ENCODE assay signal across 17 cellular contexts in genomic region chr3:122984650-122985049, GRCh38. TPM values are rescaled to one million over a fixed set of nuclear protein-coding genes. Genes with fewer than 3 reads are reported as not detected.
A peak's percentile ranks its signal among the peaks of the same experiment; 100 is the strongest.
DNase-seq lines count a peak whose midpoint lies in the region; ATAC-seq and TF ChIP-seq lines count a peak whose summit lies in the region.
"Had no signal": no experiment of that assay in that cellular context is flagged by ENCODE, and none has a peak within 500 bp of the region (broad histone marks: within the 10 kb centered on the region; RNA-seq: fewer than 3 reads in every experiment).

No MANE protein-coding gene starts in this region.

- H2AK5ac ChIP-seq in mesendoderm (ENCODE audit: low read length) = no peak overlapping the region

- H4K20me1 ChIP-seq in GM23338 (replicated peaks; ENCODE audit: insufficient read depth) = no peaks in the 10 kb centered on the region

- no peak overlapping the region for H3K4ac ChIP-seq in mesendoderm (ENCODE audit: low read depth, low read length)

- H3K27ac Mint-ChIP-seq in GM23338 = no peak overlapping the region
- no peak overlapping the region for H3K27ac Mint-ChIP-seq in activated B cell treated with CpG ODN at 0.5 μM for 24 hours
- H3K27ac Mint-ChIP-seq in naive thymus-derived CD4-positive, alpha-beta T cell = no peak overlapping the region
- H3K27ac Mint-ChIP-seq: CD4-positive, alpha-beta T cell had no signal

- DNase-seq in GM23338 (ENCODE audit: low spot score) = no peak
- no peak for DNase-seq in activated B cell treated with CpG ODN at 0.5 μM for 24 hours
- no peak for DNase-seq in mesendoderm
- no peak for DNase-seq in naive thymus-derived CD4-positive, alpha-beta T cell
- DNase-seq in SW 1271 (lab: John Stamatoyannopoulos, UW) = no peak
- no peak for DNase-seq in DMS153 treated with DMSO at 0.1 percent for 48 hours (lab: John Stamatoyannopoulos, UW; ENCODE audit: unreplicated experiment)
- DNase-seq: C1 segment of cervical spinal cord; Calu3; CD4-positive, alpha-beta T cell; DMS 273 treated with DMSO at 0.1 percent for 48 hours; DMS79 treated with DMSO at 0.1 percent for 48 hours; EL had no signal

- H3K4me3 ChIP-seq in GM23338 (no peak overlapping the region), mesendoderm (ENCODE audit: low read length) (no peak overlapping the region)
- H3K4me3 ChIP-seq in naive thymus-derived CD4-positive, alpha-beta T cell (ENCODE audit: low read length) = no peak overlapping the region
- H3K4me3 ChIP-seq: A549, K562 had no signal

- peak overlapping the region; percentile 0; the same call in 1 of the 2 replicates for H3K27ac ChIP-seq in GM23338 (ENCODE audit: low read depth)
- H3K27ac ChIP-seq in mesendoderm (ENCODE audit: low read depth, low read length) = no peak overlapping the region
- no peak overlapping the region for H3K27ac ChIP-seq in naive thymus-derived CD4-positive, alpha-beta T cell (ENCODE audit: low read depth, low read length)
- H3K27ac ChIP-seq: A549 had no signal

- no peaks in the 10 kb centered on the region; the same call in 2 of the 3 replicates for H3K36me3 Mint-ChIP-seq in GM23338 (ENCODE audit: low read depth)
- H3K36me3 Mint-ChIP-seq in activated B cell treated with CpG ODN at 0.5 μM for 24 hours (ENCODE audit: low read depth) = no peaks in the 10 kb centered on the region
- H3K36me3 Mint-ChIP-seq in naive thymus-derived CD4-positive, alpha-beta T cell = no peaks in the 10 kb centered on the region

- no peaks in the 10 kb centered on the region for H3K79me1 ChIP-seq in mesendoderm (ENCODE audit: low read length)

- H3K9me3 Mint-ChIP-seq in GM23338 = no peaks in the 10 kb centered on the region
- H3K9me3 Mint-ChIP-seq in activated B cell treated with CpG ODN at 0.5 μM for 24 hours = no peaks in the 10 kb centered on the region
- H3K9me3 Mint-ChIP-seq in naive thymus-derived CD4-positive, alpha-beta T cell = no peaks in the 10 kb centered on the region
- H3K9me3 Mint-ChIP-seq: CD4-positive, alpha-beta T cell had no signal

- H3K36me3 ChIP-seq in GM23338 (ENCODE audit: insufficient read depth) = no peaks in the 10 kb centered on the region
- no peaks in the 10 kb centered on the region for H3K36me3 ChIP-seq in mesendoderm (ENCODE audit: control insufficient read depth, insufficient read depth, low read length)
- H3K36me3 ChIP-seq in naive thymus-derived CD4-positive, alpha-beta T cell (ENCODE audit: control insufficient read depth in 2 of 3, insufficient read depth in 3 of 3, low read length in 3 of 3) = no peaks in the 10 kb centered on the region

- peaks cover 13% of the 10 kb centered on the region for H3F3A ChIP-seq in GM23338 (replicated peaks; ENCODE audit: low read depth)

- H3K4me3 Mint-ChIP-seq in GM23338 (no peak overlapping the region), activated B cell treated with CpG ODN at 0.5 μM for 24 hours (peak overlapping the region; percentile 56)
- no peak overlapping the region for H3K4me3 Mint-ChIP-seq in naive thymus-derived CD4-positive, alpha-beta T cell
- H3K4me3 Mint-ChIP-seq: CD4-positive, alpha-beta T cell had no signal

- H2BK5ac ChIP-seq in mesendoderm (ENCODE audit: low read length) = no peak overlapping the region

- peaks cover 75% of the 10 kb centered on the region for H3K4me1 ChIP-seq in GM23338 (ENCODE audit: insufficient read depth)
- H3K4me1 ChIP-seq in mesendoderm (ENCODE audit: control insufficient read depth, low read depth, low read length) = peaks cover 25% of the 10 kb centered on the region
- no peaks in the 10 kb centered on the region for H3K4me1 ChIP-seq in naive thymus-derived CD4-positive, alpha-beta T cell (ENCODE audit: control insufficient read depth in 2 of 2, insufficient read depth in 2 of 2, low read length in 2 of 2)
- H3K4me1 ChIP-seq: A549 had no signal

- H3K9me2 ChIP-seq in GM23338 (ENCODE audit: insufficient read depth) = no peaks in the 10 kb centered on the region

- H3K27me3 ChIP-seq in GM23338 (ENCODE audit: insufficient read depth) = no peaks in the 10 kb centered on the region
- H3K27me3 ChIP-seq in mesendoderm (ENCODE audit: insufficient read depth, low read length, poor library complexity) = no peaks in the 10 kb centered on the region
- no peaks in the 10 kb centered on the region for H3K27me3 ChIP-seq in naive thymus-derived CD4-positive, alpha-beta T cell (ENCODE audit: control insufficient read depth in 2 of 2, insufficient read depth in 2 of 2, low read length in 2 of 2)

- no peak overlapping the region for H3K23ac ChIP-seq in mesendoderm (ENCODE audit: low read length)

- H3K4me2 ChIP-seq in GM23338 (peak overlapping the region; percentile 63; the same call in 1 of the 2 replicates), mesendoderm (ENCODE audit: low read length) (no peak overlapping the region)
- H3K4me2 ChIP-seq: A549 had no signal

- no peaks in the 10 kb centered on the region for H3K9me3 ChIP-seq in naive thymus-derived CD4-positive, alpha-beta T cell (ENCODE audit: control insufficient read depth in 2 of 3, low read length in 3 of 3)
- H3K9me3 ChIP-seq: A549 had no signal

- peak overlapping the region; percentile 31 for H3K56ac ChIP-seq in mesendoderm (ENCODE audit: low read length)

- no peak overlapping the region for H3K18ac ChIP-seq in mesendoderm (ENCODE audit: low read length)

- no peak overlapping the region for H4K5ac ChIP-seq in mesendoderm (ENCODE audit: low read length)

- TF ChIP-seq CTCF in GM23338 (conservative IDR thresholded peaks at IDR 0.05; ENCODE audit: low read depth in 2 of 2) (no peak), activated B cell treated with CpG ODN at 0.5 μM for 24 hours (IDR thresholded peaks at IDR 0.05) (no peak)

- ATAC-seq in GM23338 = no peak
- peak; percentile 61 for ATAC-seq in activated B cell treated with CpG ODN at 0.5 μM for 24 hours (ENCODE audit: low read depth)
- no peak for ATAC-seq in naive thymus-derived CD4-positive, alpha-beta T cell
- ATAC-seq in GM21360 (IDR thresholded peaks at IDR 0.05; ENCODE audit: unreplicated experiment) = no peak
- ATAC-seq: A549, HCT116 had no signal

- no peak overlapping the region for H3K9ac ChIP-seq in mesendoderm (ENCODE audit: low read length)

- no peak overlapping the region for H2BK120ac ChIP-seq in mesendoderm (ENCODE audit: low read depth, low read length)

- intact Hi-C loops in activated B cell treated with CpG ODN at 0.5 μM for 24 hours (cut with micrococcal nuclease) = no loop called here
- intact Hi-C loops in naive thymus-derived CD4-positive, alpha-beta T cell (cut with micrococcal nuclease) = no loop called here

- H4K8ac ChIP-seq in mesendoderm (ENCODE audit: low read depth, low read length) = no peak overlapping the region

- H2AFZ ChIP-seq in GM23338 = no peak overlapping the region

- H3K27me3 Mint-ChIP-seq in GM23338 (ENCODE audit: insufficient read depth, low read depth, poor library complexity) = peaks cover 20% of the 10 kb centered on the region
- peaks cover 16% of the 10 kb centered on the region for H3K27me3 Mint-ChIP-seq in activated B cell treated with CpG ODN at 0.5 μM for 24 hours
- H3K27me3 Mint-ChIP-seq in naive thymus-derived CD4-positive, alpha-beta T cell = peaks cover 11 to 41% (median 28%) of the 10 kb centered on the region in 5 donors

- POLR2A ChIA-PET in activated B cell treated with CpG ODN at 0.5 μM for 24 hours (lab: Charles Lee) = interaction anchor here (1.1 to 1.2 kb wide), 2 partner anchors 9 to 38 kb away, joined by 3 read pairs; no protein-coding TSS in a partner anchor
- POLR2A ChIA-PET in naive thymus-derived CD4-positive, alpha-beta T cell (lab: Charles Lee) = no interaction called here

- no CpG with 5 or more reads among the region's 3 CpGs for WGBS in mesendoderm (ENCODE audit: extremely low coverage, insufficient coverage, low lambda C conversion rate)

- CTCF ChIA-PET in activated B cell treated with CpG ODN at 0.5 μM for 24 hours (lab: Charles Lee) = no interaction called here
- CTCF ChIA-PET in naive thymus-derived CD4-positive, alpha-beta T cell (lab: Charles Lee) = no interaction called here

- H2BK15ac ChIP-seq in mesendoderm (replicated peaks; ENCODE audit: low read depth) = no peak overlapping the region

- no peaks in the 10 kb centered on the region for H3K79me2 ChIP-seq in GM23338 (replicated peaks; ENCODE audit: insufficient read depth)
- H3K79me2 ChIP-seq in mesendoderm (ENCODE audit: control insufficient read depth, insufficient read depth, low read length) = no peaks in the 10 kb centered on the region

- peaks cover 79% of the 10 kb centered on the region for H3K4me1 Mint-ChIP-seq in GM23338
- H3K4me1 Mint-ChIP-seq in activated B cell treated with CpG ODN at 0.5 μM for 24 hours = peaks cover 33% of the 10 kb centered on the region
- H3K4me1 Mint-ChIP-seq in naive thymus-derived CD4-positive, alpha-beta T cell = no peaks in the 10 kb centered on the region

TF ChIP-seq in GM23338, 12 proteins besides CTCF, POLR2A, EP300 and RAD21 (continues in another document):
- TF ChIP-seq ZNF331 (CRISPR knock-in tag; IDR thresholded peaks at IDR 0.05; ENCODE audit: low read depth) = no peak

RNA-seq across cellular contexts. Expression of gene SEMA5B, which starts 42.9 kb away (rescaled TPM):
- 25.4 and 26.8 TPM in 2 replicates for total RNA-seq in GM23338 (2014; rRNA removed; shearing (Covaris generic))
- 8.0 and 11.0 TPM in 2 replicates for polyA plus RNA-seq in GM23338 (2016; fragmentation: Nextera tagmentation; extraction: Ambion mirVana)
- 1.0 and 1.6 TPM in 2 replicates for total RNA-seq in activated B cell treated with CpG ODN at 0.5 μM for 24 hours
- 2.2 TPM for polyA plus RNA-seq in mesendoderm (2013, experiment 1 of 2)
- polyA plus RNA-seq in mesendoderm (2013, experiment 2 of 2) = 1.9 TPM
- under 1 TPM in 3 of 5 experiments, not detected in 2; 0.19 to 0.51 (median 0.24) TPM for total RNA-seq in naive thymus-derived CD4-positive, alpha-beta T cell
- not detected for polyA plus RNA-seq in naive thymus-derived CD4-positive, alpha-beta T cell
- total RNA-seq: Calu3, K562 had no signal
- polyA plus RNA-seq: AG04450, K562 had no signal

Comparison
In these comparisons a context has a peak if more than half of its experiments do, and no peak if none do; other contexts are left out.
1. RNA of gene SEMA5B, which starts 42.9 kb away (total RNA-seq): 25.4 to 26.8 TPM in GM23338; 1.0 to 1.6 TPM in activated B cell treated with CpG ODN at 0.5 μM for 24 hours and 0.19 to 0.51 TPM in naive thymus-derived CD4-positive, alpha-beta T cell; every median in the first group is over 10 times any median in the second.